ENCODE assay signal across 35 cellular contexts in the genomic region with DNA sequence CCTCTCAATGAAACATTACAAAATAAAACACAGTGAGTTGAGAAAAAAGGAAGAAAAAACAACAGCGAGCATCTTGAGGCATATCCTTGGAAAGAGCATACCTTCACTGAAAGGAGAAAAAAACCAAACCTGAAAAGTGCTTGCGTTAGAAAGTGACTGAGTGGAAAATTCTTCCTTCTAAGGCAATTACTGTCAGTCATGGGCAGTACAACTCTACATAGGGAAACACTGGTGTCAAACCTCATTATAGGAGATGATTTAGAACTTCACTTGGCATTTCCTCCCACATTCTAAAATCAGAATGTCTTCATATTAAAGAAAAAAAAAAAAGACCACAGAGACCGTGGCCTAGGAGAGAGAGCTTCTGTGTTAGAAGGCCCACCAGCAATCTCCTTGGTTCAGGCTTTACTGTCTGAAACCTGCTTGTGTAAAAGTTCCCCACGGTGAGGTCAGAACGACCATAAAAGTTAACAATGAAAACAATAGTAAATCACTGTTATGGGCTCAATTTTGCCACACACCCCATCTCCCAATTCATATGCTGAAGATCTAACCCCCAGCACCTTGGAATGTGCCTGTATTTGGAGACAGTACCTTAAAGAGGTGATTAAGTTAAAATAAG.
"Had no signal": no experiment of that assay in that cellular context is flagged by ENCODE, and none has a peak within 500 bp of the region (broad histone marks: within the 10 kb centered on the region; RNA-seq: fewer than 3 reads in every experiment).

No MANE protein-coding gene starts in this region.

- H3K9me3 Mint-ChIP-seq: activated B cell treated with CpG ODN at 0.5 μM for 24 hours; activated CD4-positive, alpha-beta memory T cell treated with anti-CD3 and anti-CD28 coated beads for 36 hours; activated CD8-positive, alpha-beta T cell treated with anti-CD3 and anti-CD28 coated beads for 36 hours; activated naive CD8-positive, alpha-beta T cell treated with anti-CD3 and anti-CD28 coated beads for 36 hours; activated T-cell treated with anti-CD3 and anti-CD28 coated beads, Interleukin-2, amount 50 U/mL, for 72 hours; activated T-helper 17 cell treated with anti-CD3 and anti-CD28 coated beads, Interleukin-2, amount 50 U/mL, for 72 hours; T-helper 2 cell treated with Interferon-gamma antibody and Interleukin-4, amounts not matched to agents 5 μg/mL and 100 μg/mL, for 36 hours had no signal

- H3K4me3 ChIP-seq: adrenal gland, body of pancreas, breast epithelium had no signal

- H3K27ac Mint-ChIP-seq: activated B cell treated with CpG ODN at 0.5 μM for 24 hours; activated CD4-positive, alpha-beta memory T cell treated with anti-CD3 and anti-CD28 coated beads for 36 hours; activated CD4-positive, alpha-beta T cell treated with anti-CD3 and anti-CD28 coated beads, Interleukin-2, amount 10 ng/mL, durations not matched to agents 24 days and 14 days; activated CD8-positive, alpha-beta T cell treated with anti-CD3 and anti-CD28 coated beads for 36 hours; activated naive CD4-positive, alpha-beta T cell treated with anti-CD3 and anti-CD28 coated beads for 36 hours; activated naive CD4-positive, alpha-beta T cell treated with anti-CD3 and anti-CD28 coated beads, Interleukin-2, amount 50 U/mL, for 72 hours; activated naive CD8-positive, alpha-beta T cell treated with anti-CD3 and anti-CD28 coated beads for 36 hours; activated T-cell treated with anti-CD3 and anti-CD28 coated beads, Interleukin-2, amount 50 U/mL, for 72 hours; activated T-helper 1 cell treated with anti-CD3 and anti-CD28 coated beads, Interleukin-12 subunit alpha, Interleukin-12 subunit beta, Interleukin-2, Interleukin-4 antibody, amounts not matched to agents 30 ng/mL and 10 ng/mL and 1 ng/mL, durations not matched to agents 14 hours and 24 hours and 36 hours; activated T-helper 17 cell treated with anti-CD3 and anti-CD28 coated beads, Interleukin-2, amount 50 U/mL, for 72 hours; T-helper 1 cell treated with Interleukin-12 subunit alpha and Interleukin-12 subunit beta and Interleukin-4 antibody, amounts not matched to agents 30 μg/mL and 1 μg/mL, for 36 hours; T-helper 2 cell treated with Interferon-gamma antibody and Interleukin-4, amounts not matched to agents 5 μg/mL and 100 μg/mL, for 36 hours had no signal

- H3K27me3 ChIP-seq: body of pancreas, brain microvascular endothelial cell, breast epithelium had no signal

- H3K4me1 ChIP-seq: adrenal gland, body of pancreas, breast epithelium had no signal

- H3K27ac ChIP-seq: adrenal gland, body of pancreas, brain microvascular endothelial cell, breast epithelium, VCaP had no signal

- H3K9me3 ChIP-seq: adrenal gland, body of pancreas had no signal

- DNase-seq: activated B cell treated with CpG ODN at 0.5 μM for 24 hours; activated CD4-positive, alpha-beta memory T cell treated with anti-CD3 and anti-CD28 coated beads for 36 hours; activated CD4-positive, alpha-beta T cell treated with anti-CD3 and anti-CD28 coated beads for 4 hours; activated CD4-positive, alpha-beta T cell treated with anti-CD3 and anti-CD28 coated beads, Interleukin-2, amount 10 ng/mL, durations not matched to agents 24 days and 14 days; activated CD4-positive, alpha-beta T cell treated with anti-CD3 and anti-CD28 coated beads, Interleukin-2, amount 50 U/mL, for 1 hour; activated CD4-positive, alpha-beta T cell treated with anti-CD3 and anti-CD28 coated beads, Interleukin-2, amount 50 U/mL, for 4 hours; activated CD4-positive, CD25-positive, alpha-beta regulatory T cell treated with anti-CD3 and anti-CD28 coated beads, Interleukin-2, amount 50 U/mL, for 72 hours; activated CD8-positive, alpha-beta memory T cell treated with anti-CD3 and anti-CD28 coated beads, Interleukin-2, amount 50 U/mL, for 4 hours; activated CD8-positive, alpha-beta T cell treated with anti-CD3 and anti-CD28 coated beads for 36 hours; activated effector memory CD4-positive, alpha-beta T cell treated with anti-CD3 and anti-CD28 coated beads, Interleukin-2, amount 50 U/mL, for 16 hours; activated gamma-delta T cell treated with Interleukin-2 at 50 U/mL for 16 hours; activated naive CD4-positive, alpha-beta T cell; activated naive CD4-positive, alpha-beta T cell treated with anti-CD3 and anti-CD28 coated beads for 36 hours; activated naive CD4-positive, alpha-beta T cell treated with anti-CD3 and anti-CD28 coated beads, Interleukin-2, amount 50 U/mL, for 16 hours; activated naive CD8-positive, alpha-beta T cell treated with anti-CD3 and anti-CD28 coated beads for 36 hours; activated T-cell treated with anti-CD3 and anti-CD28 coated beads for 4 hours; activated T-cell treated with anti-CD3 and anti-CD28 coated beads, Interleukin-2, amount 50 U/mL, for 1 hour; activated T-cell treated with anti-CD3 and anti-CD28 coated beads, Interleukin-2, amount 50 U/mL, for 4 hours; activated T-cell treated with anti-CD3 and anti-CD28 coated beads, Interleukin-2, amount 50 U/mL, for 72 hours; adrenal gland; amniotic stem cell; aorta; body of pancreas; brain microvascular endothelial cell; central memory CD4-positive, alpha-beta T cell; T-helper 1 cell; T-helper 2 cell; T-helper 9 cell had no signal

- H3K4me1 Mint-ChIP-seq: activated B cell treated with CpG ODN at 0.5 μM for 24 hours; activated T-helper 17 cell treated with anti-CD3 and anti-CD28 coated beads, Interleukin-2, amount 50 U/mL, for 72 hours had no signal

- ATAC-seq: activated CD8-positive, alpha-beta T cell treated with anti-CD3 and anti-CD28 coated beads for 36 hours; activated naive CD4-positive, alpha-beta T cell treated with anti-CD3 and anti-CD28 coated beads, Interleukin-2, amount 50 U/mL, for 72 hours; activated T-cell treated with anti-CD3 and anti-CD28 coated beads, Interleukin-2, amount 50 U/mL, for 4 hours; activated T-cell treated with anti-CD3 and anti-CD28 coated beads, Interleukin-2, amount 50 U/mL, for 72 hours; activated T-helper 17 cell treated with anti-CD3 and anti-CD28 coated beads, Interleukin-2, amount 50 U/mL, for 72 hours; body of pancreas had no signal

- H3K36me3 Mint-ChIP-seq: activated naive CD8-positive, alpha-beta T cell treated with anti-CD3 and anti-CD28 coated beads for 36 hours had no signal

- H3K4me3 Mint-ChIP-seq: activated B cell treated with CpG ODN at 0.5 μM for 24 hours; activated CD4-positive, alpha-beta memory T cell treated with anti-CD3 and anti-CD28 coated beads for 36 hours; activated CD4-positive, alpha-beta T cell treated with anti-CD3 and anti-CD28 coated beads, Interleukin-2, amount 10 ng/mL, durations not matched to agents 24 days and 14 days; activated CD8-positive, alpha-beta T cell treated with anti-CD3 and anti-CD28 coated beads for 36 hours; activated naive CD4-positive, alpha-beta T cell treated with anti-CD3 and anti-CD28 coated beads for 36 hours; activated naive CD8-positive, alpha-beta T cell treated with anti-CD3 and anti-CD28 coated beads for 36 hours; activated T-cell treated with anti-CD3 and anti-CD28 coated beads, Interleukin-2, amount 50 U/mL, for 4 hours; activated T-cell treated with anti-CD3 and anti-CD28 coated beads, Interleukin-2, amount 50 U/mL, for 72 hours; activated T-helper 1 cell treated with anti-CD3 and anti-CD28 coated beads, Interleukin-12 subunit alpha, Interleukin-12 subunit beta, Interleukin-2, Interleukin-4 antibody, amounts not matched to agents 30 ng/mL and 10 ng/mL and 1 ng/mL, durations not matched to agents 14 hours and 24 hours and 36 hours; activated T-helper 17 cell treated with anti-CD3 and anti-CD28 coated beads, Interleukin-2, amount 50 U/mL, for 72 hours; T-helper 1 cell treated with Interleukin-12 subunit alpha and Interleukin-12 subunit beta and Interleukin-4 antibody, amounts not matched to agents 30 μg/mL and 1 μg/mL, for 36 hours; T-helper 2 cell treated with Interferon-gamma antibody and Interleukin-4, amounts not matched to agents 5 μg/mL and 100 μg/mL, for 36 hours had no signal

- H3K36me3 ChIP-seq: adrenal gland, brain microvascular endothelial cell, breast epithelium had no signal
